In genomic region chr2:100285691-100286090, GRCh38 we compare ENCODE assay signal across 1 cellular context.
TF ChIP-seq lines count a peak whose summit lies in the region.

No MANE protein-coding gene starts in this region.

TF ChIP-seq in K562, 482 proteins besides CTCF, POLR2A, EP300 and RAD21 (continued from another document):
- TF ChIP-seq, protein P1, sequence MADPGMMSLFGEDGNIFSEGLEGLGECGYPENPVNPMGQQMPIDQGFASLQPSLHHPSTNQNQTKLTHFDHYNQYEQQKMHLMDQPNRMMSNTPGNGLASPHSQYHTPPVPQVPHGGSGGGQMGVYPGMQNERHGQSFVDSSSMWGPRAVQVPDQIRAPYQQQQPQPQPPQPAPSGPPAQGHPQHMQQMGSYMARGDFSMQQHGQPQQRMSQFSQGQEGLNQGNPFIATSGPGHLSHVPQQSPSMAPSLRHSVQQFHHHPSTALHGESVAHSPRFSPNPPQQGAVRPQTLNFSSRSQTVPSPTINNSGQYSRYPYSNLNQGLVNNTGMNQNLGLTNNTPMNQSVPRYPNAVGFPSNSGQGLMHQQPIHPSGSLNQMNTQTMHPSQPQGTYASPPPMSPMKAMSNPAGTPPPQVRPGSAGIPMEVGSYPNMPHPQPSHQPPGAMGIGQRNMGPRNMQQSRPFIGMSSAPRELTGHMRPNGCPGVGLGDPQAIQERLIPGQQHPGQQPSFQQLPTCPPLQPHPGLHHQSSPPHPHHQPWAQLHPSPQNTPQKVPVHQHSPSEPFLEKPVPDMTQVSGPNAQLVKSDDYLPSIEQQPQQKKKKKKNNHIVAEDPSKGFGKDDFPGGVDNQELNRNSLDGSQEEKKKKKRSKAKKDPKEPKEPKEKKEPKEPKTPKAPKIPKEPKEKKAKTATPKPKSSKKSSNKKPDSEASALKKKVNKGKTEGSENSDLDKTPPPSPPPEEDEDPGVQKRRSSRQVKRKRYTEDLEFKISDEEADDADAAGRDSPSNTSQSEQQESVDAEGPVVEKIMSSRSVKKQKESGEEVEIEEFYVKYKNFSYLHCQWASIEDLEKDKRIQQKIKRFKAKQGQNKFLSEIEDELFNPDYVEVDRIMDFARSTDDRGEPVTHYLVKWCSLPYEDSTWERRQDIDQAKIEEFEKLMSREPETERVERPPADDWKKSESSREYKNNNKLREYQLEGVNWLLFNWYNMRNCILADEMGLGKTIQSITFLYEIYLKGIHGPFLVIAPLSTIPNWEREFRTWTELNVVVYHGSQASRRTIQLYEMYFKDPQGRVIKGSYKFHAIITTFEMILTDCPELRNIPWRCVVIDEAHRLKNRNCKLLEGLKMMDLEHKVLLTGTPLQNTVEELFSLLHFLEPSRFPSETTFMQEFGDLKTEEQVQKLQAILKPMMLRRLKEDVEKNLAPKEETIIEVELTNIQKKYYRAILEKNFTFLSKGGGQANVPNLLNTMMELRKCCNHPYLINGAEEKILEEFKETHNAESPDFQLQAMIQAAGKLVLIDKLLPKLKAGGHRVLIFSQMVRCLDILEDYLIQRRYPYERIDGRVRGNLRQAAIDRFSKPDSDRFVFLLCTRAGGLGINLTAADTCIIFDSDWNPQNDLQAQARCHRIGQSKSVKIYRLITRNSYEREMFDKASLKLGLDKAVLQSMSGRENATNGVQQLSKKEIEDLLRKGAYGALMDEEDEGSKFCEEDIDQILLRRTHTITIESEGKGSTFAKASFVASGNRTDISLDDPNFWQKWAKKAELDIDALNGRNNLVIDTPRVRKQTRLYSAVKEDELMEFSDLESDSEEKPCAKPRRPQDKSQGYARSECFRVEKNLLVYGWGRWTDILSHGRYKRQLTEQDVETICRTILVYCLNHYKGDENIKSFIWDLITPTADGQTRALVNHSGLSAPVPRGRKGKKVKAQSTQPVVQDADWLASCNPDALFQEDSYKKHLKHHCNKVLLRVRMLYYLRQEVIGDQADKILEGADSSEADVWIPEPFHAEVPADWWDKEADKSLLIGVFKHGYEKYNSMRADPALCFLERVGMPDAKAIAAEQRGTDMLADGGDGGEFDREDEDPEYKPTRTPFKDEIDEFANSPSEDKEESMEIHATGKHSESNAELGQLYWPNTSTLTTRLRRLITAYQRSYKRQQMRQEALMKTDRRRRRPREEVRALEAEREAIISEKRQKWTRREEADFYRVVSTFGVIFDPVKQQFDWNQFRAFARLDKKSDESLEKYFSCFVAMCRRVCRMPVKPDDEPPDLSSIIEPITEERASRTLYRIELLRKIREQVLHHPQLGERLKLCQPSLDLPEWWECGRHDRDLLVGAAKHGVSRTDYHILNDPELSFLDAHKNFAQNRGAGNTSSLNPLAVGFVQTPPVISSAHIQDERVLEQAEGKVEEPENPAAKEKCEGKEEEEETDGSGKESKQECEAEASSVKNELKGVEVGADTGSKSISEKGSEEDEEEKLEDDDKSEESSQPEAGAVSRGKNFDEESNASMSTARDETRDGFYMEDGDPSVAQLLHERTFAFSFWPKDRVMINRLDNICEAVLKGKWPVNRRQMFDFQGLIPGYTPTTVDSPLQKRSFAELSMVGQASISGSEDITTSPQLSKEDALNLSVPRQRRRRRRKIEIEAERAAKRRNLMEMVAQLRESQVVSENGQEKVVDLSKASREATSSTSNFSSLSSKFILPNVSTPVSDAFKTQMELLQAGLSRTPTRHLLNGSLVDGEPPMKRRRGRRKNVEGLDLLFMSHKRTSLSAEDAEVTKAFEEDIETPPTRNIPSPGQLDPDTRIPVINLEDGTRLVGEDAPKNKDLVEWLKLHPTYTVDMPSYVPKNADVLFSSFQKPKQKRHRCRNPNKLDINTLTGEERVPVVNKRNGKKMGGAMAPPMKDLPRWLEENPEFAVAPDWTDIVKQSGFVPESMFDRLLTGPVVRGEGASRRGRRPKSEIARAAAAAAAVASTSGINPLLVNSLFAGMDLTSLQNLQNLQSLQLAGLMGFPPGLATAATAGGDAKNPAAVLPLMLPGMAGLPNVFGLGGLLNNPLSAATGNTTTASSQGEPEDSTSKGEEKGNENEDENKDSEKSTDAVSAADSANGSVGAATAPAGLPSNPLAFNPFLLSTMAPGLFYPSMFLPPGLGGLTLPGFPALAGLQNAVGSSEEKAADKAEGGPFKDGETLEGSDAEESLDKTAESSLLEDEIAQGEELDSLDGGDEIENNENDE (IDR thresholded peaks at IDR 0.05; ENCODE audit: low read depth, low read length), result no peak
- TF ChIP-seq ZFP30 (CRISPR knock-in tag; IDR thresholded peaks at IDR 0.05; ENCODE audit: borderline replicate concordance), result no peak
- no peak for TF ChIP-seq RAD51 (IDR thresholded peaks at IDR 0.05; ENCODE audit: borderline replicate concordance, low read depth)
- TF ChIP-seq MTF1 (CRISPR knock-in tag; IDR thresholded peaks at IDR 0.05; ENCODE audit: borderline replicate concordance), result no peak
- TF ChIP-seq, protein P2, sequence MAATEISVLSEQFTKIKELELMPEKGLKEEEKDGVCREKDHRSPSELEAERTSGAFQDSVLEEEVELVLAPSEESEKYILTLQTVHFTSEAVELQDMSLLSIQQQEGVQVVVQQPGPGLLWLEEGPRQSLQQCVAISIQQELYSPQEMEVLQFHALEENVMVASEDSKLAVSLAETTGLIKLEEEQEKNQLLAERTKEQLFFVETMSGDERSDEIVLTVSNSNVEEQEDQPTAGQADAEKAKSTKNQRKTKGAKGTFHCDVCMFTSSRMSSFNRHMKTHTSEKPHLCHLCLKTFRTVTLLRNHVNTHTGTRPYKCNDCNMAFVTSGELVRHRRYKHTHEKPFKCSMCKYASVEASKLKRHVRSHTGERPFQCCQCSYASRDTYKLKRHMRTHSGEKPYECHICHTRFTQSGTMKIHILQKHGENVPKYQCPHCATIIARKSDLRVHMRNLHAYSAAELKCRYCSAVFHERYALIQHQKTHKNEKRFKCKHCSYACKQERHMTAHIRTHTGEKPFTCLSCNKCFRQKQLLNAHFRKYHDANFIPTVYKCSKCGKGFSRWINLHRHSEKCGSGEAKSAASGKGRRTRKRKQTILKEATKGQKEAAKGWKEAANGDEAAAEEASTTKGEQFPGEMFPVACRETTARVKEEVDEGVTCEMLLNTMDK (IDR thresholded peaks at IDR 0.05; ENCODE audit: borderline replicate concordance, insufficient read depth, low read depth, low read length, poor library complexity, severe bottlenecking), result no peak
